16 cellular contexts compared by ENCODE assay signal in genomic region chr3:79872483-79872882, GRCh38.
DNase-seq lines count a peak whose midpoint lies in the region; ATAC-seq and TF ChIP-seq lines count a peak whose summit lies in the region.
"Had no signal": no experiment of that assay in that cellular context is flagged by ENCODE, and none has a peak within 500 bp of the region (broad histone marks: within the 10 kb centered on the region; RNA-seq: fewer than 3 reads in every experiment).

No MANE protein-coding gene starts in this region.

- TF ChIP-seq POLR2A in ovary (IDR thresholded peaks at IDR 0.05): no peak

- no peak for ATAC-seq in foreskin keratinocyte
- peak; percentile 51 for ATAC-seq in sciatic nerve
- no peak for ATAC-seq in HG03108 (IDR thresholded peaks at IDR 0.05; ENCODE audit: unreplicated experiment)
- ATAC-seq: activated CD8-positive, alpha-beta T cell treated with anti-CD3 and anti-CD28 coated beads, Interleukin-2, amount 10 ng/mL, durations not matched to agents 7 days and 5 days; gastroesophageal sphincter had no signal

- H3K27ac ChIP-seq in foreskin keratinocyte (no peak overlapping the region), ovary (no peak overlapping the region)
- H3K27ac ChIP-seq: C4-2B, gastroesophageal sphincter, thyroid gland had no signal

- in situ Hi-C loops in astrocyte of the spinal cord (cut with HindIII; ENCODE audit: low sequenced_read_pairs): no loop called here

- no peaks in the 10 kb centered on the region for H3K36me3 ChIP-seq in ovary
- H3K36me3 ChIP-seq: gastroesophageal sphincter, thyroid gland had no signal

- no peak for TF ChIP-seq CTCF in astrocyte of the spinal cord (IDR thresholded peaks at IDR 0.05; ENCODE audit: low read depth, low read length)
- TF ChIP-seq CTCF in foreskin keratinocyte (conservative IDR thresholded peaks at IDR 0.05): no peak
- no peak for TF ChIP-seq CTCF in ovary (IDR thresholded peaks at IDR 0.05)

- TF ChIP-seq EP300 in ovary (IDR thresholded peaks at IDR 0.05): no peak

- no peaks in the 10 kb centered on the region for H3K9me3 ChIP-seq in ovary
- H3K9me3 ChIP-seq: gastroesophageal sphincter, thyroid gland had no signal

- intact Hi-C loops in sciatic nerve (cut with DNase I) (no loop called here), ovary (cut with DNase I) (no loop called here)

- H3K4me3 ChIP-seq in astrocyte of the spinal cord (ENCODE audit: low read depth, low read length) (no peak overlapping the region), ovary (no peak overlapping the region)
- H3K4me3 ChIP-seq: gastroesophageal sphincter, thyroid gland had no signal

- peaks cover 3% of the 10 kb centered on the region for H3K4me1 ChIP-seq in foreskin keratinocyte
- no peaks in the 10 kb centered on the region for H3K4me1 ChIP-seq in ovary (ENCODE audit: insufficient read depth)
- H3K4me1 ChIP-seq: gastroesophageal sphincter, thyroid gland had no signal

- DNase-seq in HT-29 (ENCODE audit: low spot score): peak; percentile 10
- peak; percentile 92 for DNase-seq in astrocyte of the spinal cord (ENCODE audit: low read depth, low spot score)
- DNase-seq in foreskin keratinocyte: peak; percentile 8 to 44
- no peak for DNase-seq in sciatic nerve (ENCODE audit: low spot score)
- no peak for DNase-seq in ovary
- DNase-seq in activated naive CD4-positive, alpha-beta T cell (lab: John Stamatoyannopoulos, UW): no peak
- DNase-seq in activated CD8-positive, alpha-beta memory T cell treated with anti-CD3 and anti-CD28 coated beads, Interleukin-2, amount 50 U/mL, for 48 hours: no peak
- DNase-seq: activated CD8-positive, alpha-beta T cell treated with anti-CD3 and anti-CD28 coated beads, Interleukin-2, amount 10 ng/mL, durations not matched to agents 7 days and 5 days; DND-41; mesendoderm; NCI-H187 treated with DMSO at 0.1 percent for 48 hours; NCI-H524 treated with DMSO at 0.1 percent for 48 hours; thyroid gland had no signal

- WGBS in ovary, 3 donors: 4 to 10% (median 8%) methylated on average over 1 of the region's 1 CpG

- H3K27me3 ChIP-seq in foreskin keratinocyte: no peaks in the 10 kb centered on the region
- H3K27me3 ChIP-seq in ovary: no peaks in the 10 kb centered on the region
- H3K27me3 ChIP-seq: gastroesophageal sphincter, thyroid gland had no signal

Comparison
In these comparisons a context has a peak if more than half of its experiments do, and no peak if none do; other contexts are left out.
1. DNase-seq: peak in HT-29 (single experiment), astrocyte of the spinal cord (single experiment) and foreskin keratinocyte (2 of 2); none in sciatic nerve (single experiment), ovary (0 of 5), activated naive CD4-positive, alpha-beta T cell (0 of 4) and activated CD8-positive, alpha-beta memory T cell treated with anti-CD3 and anti-CD28 coated beads, Interleukin-2, amount 50 U/mL, for 48 hours (single experiment).